In genomic region chr16:89157778-89158177, GRCh38 we compare ENCODE assay signal across 33 cellular contexts. TPM values are rescaled to one million over a fixed set of nuclear protein-coding genes. Genes with fewer than 3 reads are reported as not detected.
"Had no signal": no experiment of that assay in that cellular context is flagged by ENCODE, and none has a peak within 500 bp of the region (broad histone marks: within the 10 kb centered on the region; RNA-seq: fewer than 3 reads in every experiment).

No MANE protein-coding gene starts in this region.

- H3K9me3 ChIP-seq: left ventricle myocardium inferior, mucosa of descending colon, ovary, right atrium auricular region, stomach, testis, thyroid gland, transverse colon, upper lobe of left lung, vagina had no signal

- ATAC-seq: mucosa of descending colon; naive thymus-derived CD4-positive, alpha-beta T cell; natural killer cell treated with Interleukin-12 subunit alpha and Interleukin-12 subunit beta and Interleukin-15 and Interleukin-18, amount 100 ng/mL, for 72 hours; sciatic nerve; stimulated activated naive B cell treated with anti-CD40 and anti-IgM and Interleukin-4, amounts not matched to agents 10 μg/mL and 1 μg/mL and 100 μg/mL, for 72 hours; stimulated activated naive CD8-positive, alpha-beta T cell treated with anti-CD3 and anti-CD28 coated beads, Interleukin-15, Interleukin-2, amounts not matched to agents 100 U/mL and 50 U/mL, for 24 hours had no signal

- H3K36me3 ChIP-seq: left ventricle myocardium inferior, ovary, right atrium auricular region, thyroid gland, transverse colon, vagina had no signal

- H3K9me3 Mint-ChIP-seq: immature natural killer cell; natural killer cell treated with Interleukin-12 subunit alpha and Interleukin-12 subunit beta and Interleukin-15 and Interleukin-18, amount 100 ng/mL, for 72 hours; stimulated activated naive B cell treated with anti-CD40 and anti-IgM and Interleukin-4, amounts not matched to agents 10 μg/mL and 1 μg/mL and 100 μg/mL, for 72 hours had no signal

- H3K27ac ChIP-seq: left ventricle myocardium inferior, ovary, right atrium auricular region, skin epidermis, stomach, testis, thyroid gland, transverse colon, upper lobe of left lung, vagina had no signal

- FAIRE-seq: islet of Langerhans had no signal

- H3K27ac Mint-ChIP-seq: natural killer cell treated with Interleukin-12 subunit alpha and Interleukin-12 subunit beta and Interleukin-15 and Interleukin-18, amount 100 ng/mL, for 72 hours; progenitor cell of endocrine pancreas; stimulated activated naive B cell treated with anti-CD40 and anti-IgM and Interleukin-4, amounts not matched to agents 10 μg/mL and 1 μg/mL and 100 μg/mL, for 72 hours had no signal

- H3K4me3 ChIP-seq: left ventricle myocardium inferior, lung, mucosa of descending colon, ovary, right atrium auricular region, skin epidermis, stomach, testis, thyroid gland, transverse colon, upper lobe of left lung, vagina had no signal

- H3K27me3 Mint-ChIP-seq: naive thymus-derived CD4-positive, alpha-beta T cell; natural killer cell treated with Interleukin-12 subunit alpha and Interleukin-12 subunit beta and Interleukin-15 and Interleukin-18, amount 100 ng/mL, for 72 hours had no signal

- H3K4me3 Mint-ChIP-seq: immature natural killer cell; naive thymus-derived CD4-positive, alpha-beta T cell; natural killer cell treated with Interleukin-12 subunit alpha and Interleukin-12 subunit beta and Interleukin-15 and Interleukin-18, amount 100 ng/mL, for 72 hours; stimulated activated naive B cell treated with anti-CD40 and anti-IgM and Interleukin-4, amounts not matched to agents 10 μg/mL and 1 μg/mL and 100 μg/mL, for 72 hours had no signal

- DNase-seq: hippocampal formation; immature natural killer cell; left ventricle myocardium inferior; midbrain; mucosa of descending colon; naive thymus-derived CD4-positive, alpha-beta T cell; ovary; stimulated activated CD4-positive, alpha-beta T cell treated with anti-CD3 and anti-CD28 coated beads, Interleukin-12 subunit alpha, Interleukin-12 subunit beta, amount 100 ng/mL, for 4 hours; stimulated activated CD4-positive, alpha-beta T cell treated with anti-CD3 and anti-CD28 coated beads, Interleukin-15, amount 100 ng/mL, for 24 hours; stimulated activated CD4-positive, alpha-beta T cell treated with anti-CD3 and anti-CD28 coated beads, Interleukin-2, amount 100 ng/mL, for 24 hours; stimulated activated CD4-positive, alpha-beta T cell treated with anti-CD3 and anti-CD28 coated beads, Interleukin-4, amount 100 ng/mL, for 1 hour; stimulated activated naive B cell treated with anti-CD40 and anti-IgM and Interleukin-4, amounts not matched to agents 10 μg/mL and 1 μg/mL and 100 μg/mL, for 72 hours; stimulated activated naive CD8-positive, alpha-beta T cell treated with anti-CD3 and anti-CD28 coated beads, Interleukin-15, Interleukin-2, amounts not matched to agents 100 U/mL and 50 U/mL, for 24 hours; stomach; testis; thyroid gland; transverse colon had no signal

- H3K27me3 ChIP-seq: ovary, right atrium auricular region, testis, thyroid gland, upper lobe of left lung, vagina had no signal

- H3K36me3 Mint-ChIP-seq: natural killer cell treated with Interleukin-12 subunit alpha and Interleukin-12 subunit beta and Interleukin-15 and Interleukin-18, amount 100 ng/mL, for 72 hours had no signal

RNA-seq across cellular contexts. Expression of gene CDH15, which starts 13.8 kb away (rescaled TPM):
- total RNA-seq: left ventricle myocardium inferior; lower leg skin; mesenteric fat pad; mucosa of descending colon; naive thymus-derived CD4-positive, alpha-beta T cell; natural killer cell treated with Interleukin-12 subunit alpha and Interleukin-12 subunit beta and Interleukin-15 and Interleukin-18, amount 100 ng/mL, for 72 hours; omental fat pad; progenitor cell of endocrine pancreas; renal cortical epithelial cell; right atrium auricular region; stomach; thyroid gland; transverse colon; vagina had no signal
- polyA plus RNA-seq: immature natural killer cell; naive thymus-derived CD4-positive, alpha-beta T cell; neural cell had no signal

RNA-seq across cellular contexts. Expression of gene SLC22A31, which starts 42.6 kb away (rescaled TPM):
- total RNA-seq: left ventricle myocardium inferior, myocyte, omental fat pad, renal cortical epithelial cell, urinary bladder, vagina had no signal
- polyA plus RNA-seq: immature natural killer cell, neural cell had no signal
